Comparison of ENCODE assay signal across 1 cellular context in the genomic region with DNA sequence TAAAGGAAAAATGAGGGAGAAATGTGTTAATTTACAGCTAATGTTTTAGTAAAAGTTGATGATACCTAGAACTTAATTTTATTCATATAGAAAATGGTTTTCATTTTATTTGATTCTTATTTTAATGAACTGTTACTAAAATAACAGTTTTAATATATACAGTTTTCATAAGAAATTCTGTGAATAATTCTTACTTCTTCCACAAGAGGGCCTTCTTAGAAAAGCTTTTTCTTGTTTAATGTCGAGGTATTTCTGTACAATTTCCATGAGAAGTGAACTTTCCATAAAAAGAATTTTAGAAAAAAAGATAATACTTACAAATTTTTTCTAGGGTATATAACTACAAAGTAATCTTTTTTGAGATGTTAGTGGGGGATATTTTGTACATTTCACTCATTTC.
TF ChIP-seq lines count a peak whose summit lies in the region.

No MANE protein-coding gene starts in this region.

TF ChIP-seq in SK-N-SH treated with all-trans-retinoic acid at 6 μM for 48 hours, 23 proteins besides CTCF, POLR2A, EP300 and RAD21 (continued from another document):
- TF ChIP-seq, protein P1, sequence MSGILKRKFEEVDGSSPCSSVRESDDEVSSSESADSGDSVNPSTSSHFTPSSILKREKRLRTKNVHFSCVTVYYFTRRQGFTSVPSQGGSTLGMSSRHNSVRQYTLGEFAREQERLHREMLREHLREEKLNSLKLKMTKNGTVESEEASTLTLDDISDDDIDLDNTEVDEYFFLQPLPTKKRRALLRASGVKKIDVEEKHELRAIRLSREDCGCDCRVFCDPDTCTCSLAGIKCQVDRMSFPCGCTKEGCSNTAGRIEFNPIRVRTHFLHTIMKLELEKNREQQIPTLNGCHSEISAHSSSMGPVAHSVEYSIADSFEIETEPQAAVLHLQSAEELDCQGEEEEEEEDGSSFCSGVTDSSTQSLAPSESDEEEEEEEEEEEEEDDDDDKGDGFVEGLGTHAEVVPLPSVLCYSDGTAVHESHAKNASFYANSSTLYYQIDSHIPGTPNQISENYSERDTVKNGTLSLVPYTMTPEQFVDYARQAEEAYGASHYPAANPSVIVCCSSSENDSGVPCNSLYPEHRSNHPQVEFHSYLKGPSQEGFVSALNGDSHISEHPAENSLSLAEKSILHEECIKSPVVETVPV (CRISPR knock-in tag; IDR thresholded peaks at IDR 0.05) = no peak
